19 cellular contexts compared by ENCODE assay signal in the genomic region with DNA sequence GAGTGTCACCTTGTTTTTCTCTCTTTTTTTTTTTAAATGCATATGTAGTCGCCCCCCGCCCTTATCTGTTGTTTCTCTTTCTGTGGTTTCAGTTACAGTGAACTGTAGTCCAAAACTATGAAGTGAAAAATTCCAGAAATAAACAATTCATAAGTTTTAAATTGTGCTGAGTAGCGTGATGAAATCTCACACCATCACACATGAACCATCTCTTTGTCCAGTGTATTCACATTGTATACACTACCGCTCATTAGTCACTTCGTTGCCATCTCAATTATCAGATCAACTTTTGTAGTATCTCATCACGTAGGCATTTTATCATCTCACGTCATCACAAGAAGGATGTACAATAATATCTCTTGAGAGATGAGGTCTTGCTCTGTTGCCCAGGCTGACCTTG.
DNase-seq lines count a peak whose midpoint lies in the region; ATAC-seq, FAIRE-seq and TF ChIP-seq lines count a peak whose summit lies in the region.
"Had no signal": no experiment of that assay in that cellular context is flagged by ENCODE, and none has a peak within 500 bp of the region (broad histone marks: within the 10 kb centered on the region; RNA-seq: fewer than 3 reads in every experiment).

No MANE protein-coding gene starts in this region.

- H3K9ac ChIP-seq in K562 (ENCODE audit: insufficient read depth in 1 of 2, low read depth in 2 of 2, low read length in 2 of 2) (no peak overlapping the region), SK-N-SH (no peak overlapping the region)

- FAIRE-seq in K562 (lab: Jason Lieb, UNC) = no peak

- TF ChIP-seq POLR2A in K562 (conservative IDR thresholded peaks at IDR 0.05) = no peak

- H3K36me3 ChIP-seq in K562 (ENCODE audit: control insufficient read depth, insufficient read depth, low read length) (no peaks in the 10 kb centered on the region), SK-N-SH (replicated peaks in 1 of 2; ENCODE audit: control insufficient read depth in 1 of 2, insufficient read depth in 2 of 2, low read length in 1 of 2) (peaks cover 0 to 3% of the 10 kb centered on the region in 2 experiments)

- H3K4me1 ChIP-seq in K562 (replicated peaks in 1 of 2; ENCODE audit: control insufficient read depth in 2 of 2, insufficient read depth in 2 of 2, low read length in 2 of 2) (no peaks in the 10 kb centered on the region), SK-N-SH (ENCODE audit: control insufficient read depth in 1 of 2, insufficient read depth in 2 of 2, low read depth in 1 of 2, low read length in 1 of 2) (0 out of 4 replicates have a peak, but pooled peaks cover 0 to 5% of the 10 kb centered on the region in 2 experiments)
- H3K4me1 ChIP-seq: A549 had no signal

- no peak overlapping the region for H2AFZ ChIP-seq in K562 (ENCODE audit: low read depth, low read length)
- H2AFZ ChIP-seq in SK-N-SH (ENCODE audit: low read depth) = no peak overlapping the region
- H2AFZ ChIP-seq: PC-9 had no signal

- no peaks in the 10 kb centered on the region for H3K9me2 ChIP-seq in SK-N-SH

- no peaks in the 10 kb centered on the region for H3K9me1 ChIP-seq in K562 (ENCODE audit: control insufficient read depth, insufficient read depth, low read length)

- CTCF ChIA-PET in K562 (lab: Yijun Ruan, JAX; ENCODE audit: low intra/inter-chr PET ratio) (no interaction called here), SK-N-SH (lab: Yijun Ruan, JAX) (interaction anchor here (0.7 kb wide), 1 partner anchor 966 kb away, joined by 3 read pairs; no protein-coding TSS in a partner anchor)

- H3K79me2 ChIP-seq in K562 (ENCODE audit: control insufficient read depth, insufficient read depth, low read length) (no peaks in the 10 kb centered on the region), SK-N-SH (ENCODE audit: insufficient read depth) (no peaks in the 10 kb centered on the region)

- H3K27ac ChIP-seq in K562 (ENCODE audit: extremely low read depth, low read depth, low read length) (no peak overlapping the region), SK-N-SH (ENCODE audit: low read depth in 2 of 2, low read length in 1 of 2) (no peak overlapping the region)
- H3K27ac ChIP-seq: A549, PC-9, SK-N-MC had no signal

- TF ChIP-seq RAD21 in K562 (CRISPR knock-in tag; conservative IDR thresholded peaks at IDR 0.05 in 1 of 2, IDR thresholded peaks at IDR 0.05 in 1 of 2) (no peak), SK-N-SH (IDR thresholded peaks at IDR 0.05; ENCODE audit: low read length) (no peak)

- H3K4me2 ChIP-seq in K562 (ENCODE audit: insufficient read depth, low read length) (no peak overlapping the region), SK-N-SH (no peak overlapping the region)
- H3K4me2 ChIP-seq: A549, PC-9 had no signal

- no TSS peak for BruUV-seq in K562 (replicated peaks; lab: Mats Ljungman, UMichigan)

- no peaks in the 10 kb centered on the region for H3K9me3 ChIP-seq in K562 (replicated peaks; ENCODE audit: control insufficient read depth, insufficient read depth, low read depth, low read length)
- H3K9me3 ChIP-seq in SK-N-SH = no peaks in the 10 kb centered on the region
- H3K9me3 ChIP-seq: A549 had no signal

- in situ Hi-C loops in K562 (cut with MboI) = no loop called here

- H3K27me3 ChIP-seq in K562 (ENCODE audit: control insufficient read depth in 2 of 2, insufficient read depth in 2 of 2, low read length in 2 of 2) (no peaks in the 10 kb centered on the region), SK-N-SH (ENCODE audit: insufficient read depth) (no peaks in the 10 kb centered on the region)

- POLR2A ChIA-PET in K562 (lab: Yijun Ruan, JAX) (no interaction called here), SK-N-SH (lab: Yijun Ruan, JAX) (no interaction called here)

- no peaks in the 10 kb centered on the region for H4K20me1 ChIP-seq in K562 (replicated peaks; ENCODE audit: control insufficient read depth, insufficient read depth, low read length)
- no peaks in the 10 kb centered on the region for H4K20me1 ChIP-seq in SK-N-SH (ENCODE audit: insufficient read depth)

- ATAC-seq in K562 (no peak), HG03432 (IDR thresholded peaks at IDR 0.05; ENCODE audit: unreplicated experiment) (no peak), HG03196 (IDR thresholded peaks at IDR 0.05; ENCODE audit: unreplicated experiment) (no peak)
- ATAC-seq: A549, HCT116 had no signal

- intact Hi-C loops in K562 (cut with micrococcal nuclease) = no loop called here

- H3F3A ChIP-seq in SK-N-SH (replicated peaks; ENCODE audit: insufficient read depth) = no peaks in the 10 kb centered on the region

- no peak for TF ChIP-seq EP300 in K562 (IDR thresholded peaks at IDR 0.05; ENCODE audit: low read length)
- no peak for TF ChIP-seq EP300 in SK-N-SH (IDR thresholded peaks at IDR 0.05; ENCODE audit: borderline replicate concordance in 1 of 2, low read depth in 1 of 2, low read length in 1 of 2)

- DNase-seq in AG08396 (ENCODE audit: low spot score) = peak; percentile 11
- peak; percentile 33 for DNase-seq in HCEC 1CT
- DNase-seq in K562 (ENCODE audit: extremely low read depth in 1 of 4, low spot score in 3 of 4) = no peak
- DNase-seq in foreskin melanocyte = peak; percentile 5
- DNase-seq in SW480 (ENCODE audit: low spot score) = no peak
- no peak for DNase-seq in SK-N-SH
- DNase-seq: CD4-positive, alpha-beta T cell; DMS79 treated with DMSO at 0.1 percent for 48 hours; KBM-7; NCI-H1048; NCI-H146; NCI-H2081 treated with DMSO at 0.1 percent for 48 hours; NCI-H748 treated with DMSO at 0.1 percent for 48 hours; PC-9 had no signal

- 30% methylated on average over 7 of the region's 7 CpGs for WGBS in K562 (ENCODE audit: insufficient coverage, low coverage, missing lambda C conversion rate)
- 87% methylated on average over 7 of the region's 7 CpGs for WGBS in SK-N-SH (ENCODE audit: low lambda C conversion rate)

- H3K4me3 ChIP-seq in K562 (no peak overlapping the region), SK-N-SH (ENCODE audit: low read depth in 2 of 2, low read length in 1 of 2) (no peak overlapping the region)
- H3K4me3 ChIP-seq: A549, PC-9, SK-N-MC had no signal

- no peak for TF ChIP-seq CTCF in K562 (IDR thresholded peaks at IDR 0.05 in 2 of 3, conservative IDR thresholded peaks at IDR 0.05 in 1 of 3; ENCODE audit: insufficient read depth in 2 of 3, low read depth in 1 of 3, low read length in 3 of 3)
- TF ChIP-seq CTCF in SK-N-SH (IDR thresholded peaks at IDR 0.05) = no peak

TF ChIP-seq in K562, 482 proteins besides CTCF, POLR2A, EP300 and RAD21 (continues in another document):
- TF ChIP-seq SAP30 (IDR thresholded peaks at IDR 0.05; ENCODE audit: borderline replicate concordance, insufficient read depth, low read depth, low read length, poor library complexity, severe bottlenecking) (no peak), MBD2 (IDR thresholded peaks at IDR 0.05; ENCODE audit: borderline replicate concordance, low read depth) (no peak), REST (CRISPR knock-in tag; IDR thresholded peaks at IDR 0.05; ENCODE audit: low read depth) (no peak)

TF ChIP-seq in SK-N-SH, 30 proteins besides CTCF, POLR2A, EP300 and RAD21 (continues in another document):
- TF ChIP-seq, protein P1, sequence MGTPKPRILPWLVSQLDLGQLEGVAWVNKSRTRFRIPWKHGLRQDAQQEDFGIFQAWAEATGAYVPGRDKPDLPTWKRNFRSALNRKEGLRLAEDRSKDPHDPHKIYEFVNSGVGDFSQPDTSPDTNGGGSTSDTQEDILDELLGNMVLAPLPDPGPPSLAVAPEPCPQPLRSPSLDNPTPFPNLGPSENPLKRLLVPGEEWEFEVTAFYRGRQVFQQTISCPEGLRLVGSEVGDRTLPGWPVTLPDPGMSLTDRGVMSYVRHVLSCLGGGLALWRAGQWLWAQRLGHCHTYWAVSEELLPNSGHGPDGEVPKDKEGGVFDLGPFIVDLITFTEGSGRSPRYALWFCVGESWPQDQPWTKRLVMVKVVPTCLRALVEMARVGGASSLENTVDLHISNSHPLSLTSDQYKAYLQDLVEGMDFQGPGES (IDR thresholded peaks at IDR 0.05; ENCODE audit: low read depth, low read length) = no peak
- TF ChIP-seq REST (IDR thresholded peaks at IDR 0.05; ENCODE audit: low read depth, low read length) (no peak), YY1 (IDR thresholded peaks at IDR 0.05; ENCODE audit: low read depth) (no peak), GATA2 (CRISPR knock-in tag; IDR thresholded peaks at IDR 0.05) (no peak), MEF2A (IDR thresholded peaks at IDR 0.05; ENCODE audit: borderline replicate concordance, low read depth) (no peak)
- TF ChIP-seq, protein P2, sequence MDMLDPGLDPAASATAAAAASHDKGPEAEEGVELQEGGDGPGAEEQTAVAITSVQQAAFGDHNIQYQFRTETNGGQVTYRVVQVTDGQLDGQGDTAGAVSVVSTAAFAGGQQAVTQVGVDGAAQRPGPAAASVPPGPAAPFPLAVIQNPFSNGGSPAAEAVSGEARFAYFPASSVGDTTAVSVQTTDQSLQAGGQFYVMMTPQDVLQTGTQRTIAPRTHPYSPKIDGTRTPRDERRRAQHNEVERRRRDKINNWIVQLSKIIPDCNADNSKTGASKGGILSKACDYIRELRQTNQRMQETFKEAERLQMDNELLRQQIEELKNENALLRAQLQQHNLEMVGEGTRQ (IDR thresholded peaks at IDR 0.05; ENCODE audit: borderline replicate concordance, low read depth, low read length) = no peak

Comparison
In these comparisons a context has a peak if more than half of its experiments do, and no peak if none do; other contexts are left out.
1. DNase-seq: peak in AG08396 (single experiment), HCEC 1CT (single experiment) and foreskin melanocyte (single experiment); none in K562 (0 of 4), SW480 (single experiment) and SK-N-SH (single experiment).